Comparison of ENCODE assay signal across 39 cellular contexts in genomic region chr15:72456684-72457083, GRCh38. TPM values are rescaled to one million over a fixed set of nuclear protein-coding genes. Genes with fewer than 3 reads are reported as not detected.
"Had no signal": no experiment of that assay in that cellular context is flagged by ENCODE, and none has a peak within 500 bp of the region (broad histone marks: within the 10 kb centered on the region; RNA-seq: fewer than 3 reads in every experiment).

No MANE protein-coding gene starts in this region.

- H3K36me3 ChIP-seq: MG63 had no signal

- H3K9me3 ChIP-seq: MG63 had no signal

- H3K27me3 ChIP-seq: MG63 had no signal

- DNase-seq: Karpas-422, Kasumi-1, MG63, MM.1S, MV-4-11, NCI-H1048, NCI-H1092, NCI-H1092 treated with DMSO at 0.1 percent for 48 hours, NCI-H1105, NCI-H1105 treated with DMSO at 0.1 percent for 48 hours, NCI-H1417, NCI-H1417 treated with DMSO at 0.1 percent for 48 hours, NCI-H1436, NCI-H1436 treated with DMSO at 0.1 percent for 48 hours, NCI-H146, NCI-H1694, NCI-H1694 treated with DMSO at 0.1 percent for 48 hours, NCI-H187, NCI-H187 treated with DMSO at 0.1 percent for 48 hours, NCI-H1930, NCI-H2029, NCI-H2029 treated with DMSO at 0.1 percent for 48 hours, NCI-H2081, NCI-H2081 treated with DMSO at 0.1 percent for 48 hours, NCI-H2107, NCI-H2171, NCI-H2171 treated with DMSO at 0.1 percent for 48 hours, NCI-H2227 treated with DMSO at 0.1 percent for 48 hours, NCI-H226, NCI-H345, NCI-H446, NCI-H446 treated with DMSO at 0.1 percent for 48 hours, NCI-H510A, NCI-H510A treated with DMSO at 0.1 percent for 48 hours, NCI-H524, NCI-H524 treated with DMSO at 0.1 percent for 48 hours had no signal

- H3K4me3 ChIP-seq: MG63 had no signal

RNA-seq across cellular contexts. Expression of gene TMEM202, which starts 58.6 kb away (rescaled TPM):
- total RNA-seq: LHCN-M2, M059J, NCI-H460 had no signal
